ENCODE assay signal across 1 cellular context in genomic region chr22:30288414-30289125, GRCh38.
TF ChIP-seq lines count a peak whose summit lies in the region.

No MANE protein-coding gene starts in this region.

TF ChIP-seq in IMR-90, 13 proteins besides CTCF, POLR2A, EP300 and RAD21 (continued from another document):
- TF ChIP-seq, protein P1, sequence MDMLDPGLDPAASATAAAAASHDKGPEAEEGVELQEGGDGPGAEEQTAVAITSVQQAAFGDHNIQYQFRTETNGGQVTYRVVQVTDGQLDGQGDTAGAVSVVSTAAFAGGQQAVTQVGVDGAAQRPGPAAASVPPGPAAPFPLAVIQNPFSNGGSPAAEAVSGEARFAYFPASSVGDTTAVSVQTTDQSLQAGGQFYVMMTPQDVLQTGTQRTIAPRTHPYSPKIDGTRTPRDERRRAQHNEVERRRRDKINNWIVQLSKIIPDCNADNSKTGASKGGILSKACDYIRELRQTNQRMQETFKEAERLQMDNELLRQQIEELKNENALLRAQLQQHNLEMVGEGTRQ (IDR thresholded peaks at IDR 0.05; ENCODE audit: low read depth, low read length): no peak
